15 cellular contexts compared by ENCODE assay signal in the genomic region with DNA sequence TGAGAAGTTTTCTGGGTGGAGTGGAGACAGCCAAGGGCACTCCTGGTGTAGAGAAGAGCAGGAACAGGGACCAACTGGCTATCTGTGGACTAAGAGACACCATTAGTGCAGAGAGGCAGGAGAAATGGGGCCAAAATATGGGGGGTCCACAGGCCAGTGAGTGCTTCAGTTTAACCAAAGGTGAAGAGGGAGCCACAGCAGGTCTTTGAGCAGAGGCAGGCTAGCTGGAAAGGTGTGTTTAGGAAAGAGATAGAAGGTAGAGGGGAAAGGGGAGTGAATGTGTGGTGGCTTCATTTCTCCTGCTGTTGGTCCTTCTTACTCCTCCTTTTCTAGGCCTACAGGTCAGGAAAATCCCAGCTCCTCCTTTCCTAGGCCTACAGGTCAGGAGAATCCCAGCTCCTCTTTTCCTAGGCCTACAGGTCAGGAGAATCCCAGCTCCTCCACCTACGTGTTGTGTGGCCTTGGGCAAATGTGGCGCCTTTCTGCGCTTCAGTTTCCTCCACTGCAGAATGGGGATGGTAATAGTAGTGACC. TPM values are rescaled to one million over a fixed set of nuclear protein-coding genes. Genes with fewer than 3 reads are reported as not detected.
DNase-seq lines count a peak whose midpoint lies in the region; ATAC-seq and TF ChIP-seq lines count a peak whose summit lies in the region.
"Had no signal": no experiment of that assay in that cellular context is flagged by ENCODE, and none has a peak within 500 bp of the region (broad histone marks: within the 10 kb centered on the region; RNA-seq: fewer than 3 reads in every experiment).

No MANE protein-coding gene starts in this region.

- peaks cover 13% of the 10 kb centered on the region for H3K36me3 ChIP-seq in BLaER1

- peak overlapping the region; percentile 99 for H3K4me2 ChIP-seq in BLaER1

- no peak overlapping the region for H3K27ac Mint-ChIP-seq in WTC11
- H3K27ac Mint-ChIP-seq in immature natural killer cell, result peak overlapping the region in 3 of 6 donors; percentile 46 to 92 (median 57)

- peaks cover 18% of the 10 kb centered on the region for H4K20me1 ChIP-seq in BLaER1

- peak overlapping the region; percentile 92 for H3K4me3 ChIP-seq in BLaER1
- H3K4me3 ChIP-seq in GM12875 (ENCODE audit: low read depth, low read length), result peak overlapping the region; percentile 68

- H3K4me1 ChIP-seq in BLaER1, result peaks cover 39% of the 10 kb centered on the region

- POLR2A ChIA-PET in WTC11 (lab: Charles Lee), result interaction anchor here (2.1 kb wide), 1 partner anchor 41 kb away, joined by 6 read pairs; no protein-coding TSS in a partner anchor

- H3K4me1 Mint-ChIP-seq in WTC11 (peaks cover 34% of the 10 kb centered on the region), immature natural killer cell (peaks cover 45 to 47% of the 10 kb centered on the region in 2 donors)

- no peaks in the 10 kb centered on the region for H3K9me3 ChIP-seq in BLaER1
- H3K9me3 ChIP-seq: adrenal gland, HAP-1, heart right ventricle had no signal

- TF ChIP-seq CTCF in GM12875 (IDR thresholded peaks at IDR 0.05; ENCODE audit: borderline replicate concordance, insufficient read depth, low read depth, low read length), result no peak
- no peak for TF ChIP-seq CTCF in WTC11 (IDR thresholded peaks at IDR 0.05)

- H3K27me3 ChIP-seq in BLaER1, result peaks cover 4% of the 10 kb centered on the region
- H3K27me3 ChIP-seq: adrenal gland had no signal

- CTCF ChIA-PET in WTC11 (lab: Charles Lee), result interaction anchor here (0.8 to 3.0 kb wide), 9 partner anchors 10 to 222 kb away, joined by 3 to 26 read pairs (median 4); a partner anchor contains a TSS

- no peak for ATAC-seq in WTC11
- no peak for ATAC-seq in GM18861 (IDR thresholded peaks at IDR 0.05; ENCODE audit: unreplicated experiment)
- ATAC-seq in GM21723 (IDR thresholded peaks at IDR 0.05; ENCODE audit: unreplicated experiment), result no peak
- ATAC-seq in HG02885 (IDR thresholded peaks at IDR 0.05; ENCODE audit: poor library complexity, unreplicated experiment), result no peak
- ATAC-seq: heart right ventricle, right cardiac atrium had no signal

- H3K4me3 Mint-ChIP-seq in WTC11 (peak overlapping the region; percentile 79), immature natural killer cell (peak overlapping the region; percentile 74 to 83 (median 82))

- H3K9ac ChIP-seq in BLaER1, result peak overlapping the region; percentile 99

- peak overlapping the region; percentile 96 for H3K27ac ChIP-seq in BLaER1

- H3K9me3 Mint-ChIP-seq in WTC11 (no peaks in the 10 kb centered on the region), immature natural killer cell (no peaks in the 10 kb centered on the region)

- peaks cover 41% of the 10 kb centered on the region for H3K27me3 Mint-ChIP-seq in WTC11 (ENCODE audit: low read depth)
- peaks cover 13 to 20% (median 16%) of the 10 kb centered on the region in 3 donors for H3K27me3 Mint-ChIP-seq in immature natural killer cell (ENCODE audit: low read depth in 3 of 3)

- DNase-seq in WTC11 (ENCODE audit: low spot score) (no peak), immature natural killer cell (no peak), NCI-H2171 (lab: John Stamatoyannopoulos, UW) (no peak)
- DNase-seq: effector CD4-positive, alpha-beta T cell; heart right ventricle; SHP77 treated with DMSO at 0.1 percent for 48 hours had no signal

- H3K36me3 Mint-ChIP-seq in WTC11 (peaks cover 19% of the 10 kb centered on the region), immature natural killer cell (peaks cover 2 to 9% (median 3%) of the 10 kb centered on the region in 3 donors)

TF ChIP-seq in WTC11, 78 proteins besides CTCF, POLR2A, EP300 and RAD21:
- TF ChIP-seq NFYB (CRISPR knock-in tag; conservative IDR thresholded peaks at IDR 0.05; ENCODE audit: low read depth), result no peak
- TF ChIP-seq, protein P1, sequence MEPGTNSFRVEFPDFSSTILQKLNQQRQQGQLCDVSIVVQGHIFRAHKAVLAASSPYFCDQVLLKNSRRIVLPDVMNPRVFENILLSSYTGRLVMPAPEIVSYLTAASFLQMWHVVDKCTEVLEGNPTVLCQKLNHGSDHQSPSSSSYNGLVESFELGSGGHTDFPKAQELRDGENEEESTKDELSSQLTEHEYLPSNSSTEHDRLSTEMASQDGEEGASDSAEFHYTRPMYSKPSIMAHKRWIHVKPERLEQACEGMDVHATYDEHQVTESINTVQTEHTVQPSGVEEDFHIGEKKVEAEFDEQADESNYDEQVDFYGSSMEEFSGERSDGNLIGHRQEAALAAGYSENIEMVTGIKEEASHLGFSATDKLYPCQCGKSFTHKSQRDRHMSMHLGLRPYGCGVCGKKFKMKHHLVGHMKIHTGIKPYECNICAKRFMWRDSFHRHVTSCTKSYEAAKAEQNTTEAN (CRISPR knock-in tag; IDR thresholded peaks at IDR 0.05), result no peak
- no peak for TF ChIP-seq TEAD1 (CRISPR knock-in tag; IDR thresholded peaks at IDR 0.05)
- TF ChIP-seq, protein P2, sequence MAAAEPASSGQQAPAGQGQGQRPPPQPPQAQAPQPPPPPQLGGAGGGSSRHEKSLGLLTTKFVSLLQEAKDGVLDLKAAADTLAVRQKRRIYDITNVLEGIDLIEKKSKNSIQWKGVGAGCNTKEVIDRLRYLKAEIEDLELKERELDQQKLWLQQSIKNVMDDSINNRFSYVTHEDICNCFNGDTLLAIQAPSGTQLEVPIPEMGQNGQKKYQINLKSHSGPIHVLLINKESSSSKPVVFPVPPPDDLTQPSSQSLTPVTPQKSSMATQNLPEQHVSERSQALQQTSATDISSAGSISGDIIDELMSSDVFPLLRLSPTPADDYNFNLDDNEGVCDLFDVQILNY (CRISPR knock-in tag; IDR thresholded peaks at IDR 0.05), result no peak
- no peak for TF ChIP-seq ZNF121 (CRISPR knock-in tag; IDR thresholded peaks at IDR 0.05)
- TF ChIP-seq, protein P3, sequence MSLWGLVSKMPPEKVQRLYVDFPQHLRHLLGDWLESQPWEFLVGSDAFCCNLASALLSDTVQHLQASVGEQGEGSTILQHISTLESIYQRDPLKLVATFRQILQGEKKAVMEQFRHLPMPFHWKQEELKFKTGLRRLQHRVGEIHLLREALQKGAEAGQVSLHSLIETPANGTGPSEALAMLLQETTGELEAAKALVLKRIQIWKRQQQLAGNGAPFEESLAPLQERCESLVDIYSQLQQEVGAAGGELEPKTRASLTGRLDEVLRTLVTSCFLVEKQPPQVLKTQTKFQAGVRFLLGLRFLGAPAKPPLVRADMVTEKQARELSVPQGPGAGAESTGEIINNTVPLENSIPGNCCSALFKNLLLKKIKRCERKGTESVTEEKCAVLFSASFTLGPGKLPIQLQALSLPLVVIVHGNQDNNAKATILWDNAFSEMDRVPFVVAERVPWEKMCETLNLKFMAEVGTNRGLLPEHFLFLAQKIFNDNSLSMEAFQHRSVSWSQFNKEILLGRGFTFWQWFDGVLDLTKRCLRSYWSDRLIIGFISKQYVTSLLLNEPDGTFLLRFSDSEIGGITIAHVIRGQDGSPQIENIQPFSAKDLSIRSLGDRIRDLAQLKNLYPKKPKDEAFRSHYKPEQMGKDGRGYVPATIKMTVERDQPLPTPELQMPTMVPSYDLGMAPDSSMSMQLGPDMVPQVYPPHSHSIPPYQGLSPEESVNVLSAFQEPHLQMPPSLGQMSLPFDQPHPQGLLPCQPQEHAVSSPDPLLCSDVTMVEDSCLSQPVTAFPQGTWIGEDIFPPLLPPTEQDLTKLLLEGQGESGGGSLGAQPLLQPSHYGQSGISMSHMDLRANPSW (CRISPR knock-in tag; conservative IDR thresholded peaks at IDR 0.05; ENCODE audit: low read depth), result no peak

RNA-seq across cellular contexts. Expression of a gene that starts 1.5 kb away (rescaled TPM):
- total RNA-seq in WTC11 (2021), result 5.8 to 8.3 TPM (median 6.5 TPM) in 3 replicates
- 1 to 10 TPM in 1 of 3 donors, not detected in 2; 1.0 TPM for polyA plus RNA-seq in immature natural killer cell

RNA-seq across cellular contexts. Expression of a gene that starts 3.1 kb away (rescaled TPM):
- 2,505 to 2,895 TPM (median 2,837 TPM) in 3 replicates for total RNA-seq in WTC11 (2021)
- 100 to 1,000 TPM; 118 to 365 (median 350) TPM for polyA plus RNA-seq in immature natural killer cell

RNA-seq across cellular contexts. Expression of a gene that starts 6.0 kb away (rescaled TPM):
- total RNA-seq in WTC11 (2021), result 0.33 to 2.6 TPM (median 0.82 TPM) in 3 replicates
- polyA plus RNA-seq in immature natural killer cell, result not detected
- total RNA-seq: heart right ventricle, lung microvascular endothelial cell, right cardiac atrium had no signal
- polyA plus RNA-seq: heart right ventricle, right cardiac atrium had no signal

RNA-seq across cellular contexts. Expression of a gene that starts 12.3 kb away (rescaled TPM):
- total RNA-seq in WTC11 (2021), result 1.2 to 1.8 TPM (median 1.6 TPM) in 3 replicates
- polyA plus RNA-seq in immature natural killer cell, result not detected
- total RNA-seq: heart right ventricle, lung microvascular endothelial cell, right cardiac atrium had no signal
- polyA plus RNA-seq: right cardiac atrium had no signal

RNA-seq across cellular contexts. Expression of a gene that starts 19.5 kb away (rescaled TPM):
- 0.07 to 0.09 TPM in 2 of 3 replicates, not detected in the other for total RNA-seq in WTC11 (2021)
- polyA plus RNA-seq in immature natural killer cell, result not detected
- total RNA-seq: adrenal gland, heart right ventricle, lung microvascular endothelial cell, right cardiac atrium had no signal
- polyA plus RNA-seq: adrenal gland, heart right ventricle, right cardiac atrium had no signal
